In genomic region chr2:191666733-191667132, GRCh38 we compare ENCODE assay signal across 8 cellular contexts. TPM values are rescaled to one million over a fixed set of nuclear protein-coding genes. Genes with fewer than 3 reads are reported as not detected.
DNase-seq lines count a peak whose midpoint lies in the region; ATAC-seq and TF ChIP-seq lines count a peak whose summit lies in the region.

No MANE protein-coding gene starts in this region.

- H3K9me3 ChIP-seq in Loucy (ENCODE audit: insufficient read depth, low read depth, low read length): no peaks in the 10 kb centered on the region; the same call in 1 of the 2 replicates

- H3K27ac Mint-ChIP-seq in GM23338: no peak overlapping the region

- H3K4me1 Mint-ChIP-seq in GM23338: no peaks in the 10 kb centered on the region; the same call in 2 of the 3 replicates

- no peaks in the 10 kb centered on the region for H3K27me3 ChIP-seq in GM23338 (ENCODE audit: insufficient read depth)
- H3K27me3 ChIP-seq in Loucy (ENCODE audit: insufficient read depth, low read length, poor library complexity, severe bottlenecking): no peaks in the 10 kb centered on the region

- H3F3A ChIP-seq in GM23338 (replicated peaks; ENCODE audit: low read depth): no peaks in the 10 kb centered on the region
- no peaks in the 10 kb centered on the region for H3F3A ChIP-seq in Loucy (ENCODE audit: low read depth)

- H3K27ac ChIP-seq in GM23338 (ENCODE audit: low read depth): no peak overlapping the region

- peak; percentile 74 for ATAC-seq in GM18502 (IDR thresholded peaks at IDR 0.05; ENCODE audit: poor library complexity, unreplicated experiment)
- ATAC-seq in GM23338: no peak; the same call in 2 of the 3 replicates

- no peaks in the 10 kb centered on the region for H3K79me2 ChIP-seq in GM23338 (replicated peaks; ENCODE audit: insufficient read depth)
- H3K79me2 ChIP-seq in Loucy (ENCODE audit: insufficient read depth, low read length): no peaks in the 10 kb centered on the region

- H3K9me3 Mint-ChIP-seq in GM23338: no peaks in the 10 kb centered on the region

- H3K36me3 ChIP-seq in GM23338 (ENCODE audit: insufficient read depth) (no peaks in the 10 kb centered on the region), Loucy (ENCODE audit: insufficient read depth, low read length) (no peaks in the 10 kb centered on the region)

- H3K4me2 ChIP-seq in GM23338: no peak overlapping the region
- H3K4me2 ChIP-seq in Loucy (ENCODE audit: low read depth, low read length, poor library complexity, severe bottlenecking): peak overlapping the region; percentile 47

- H3K4me3 Mint-ChIP-seq in GM23338: no peak overlapping the region

- H3K4me3 ChIP-seq in GM23338 (no peak overlapping the region), Loucy (ENCODE audit: low read length, poor library complexity, severe bottlenecking) (peak overlapping the region; percentile 19)

- peaks cover 4% of the 10 kb centered on the region for H3K9me2 ChIP-seq in GM23338 (ENCODE audit: insufficient read depth)
- H3K9me2 ChIP-seq in Loucy (replicated peaks; ENCODE audit: low read depth, low read length): no peaks in the 10 kb centered on the region

- H3K36me3 Mint-ChIP-seq in GM23338 (ENCODE audit: low read depth): no peaks in the 10 kb centered on the region

- TF ChIP-seq CTCF in GM23338 (conservative IDR thresholded peaks at IDR 0.05; ENCODE audit: low read depth in 2 of 2) (no peak), Loucy (conservative IDR thresholded peaks at IDR 0.05; ENCODE audit: low read length) (no peak)

- H4K20me1 ChIP-seq in GM23338 (replicated peaks; ENCODE audit: insufficient read depth) (no peaks in the 10 kb centered on the region), Loucy (ENCODE audit: insufficient read depth, low read length, poor library complexity, severe bottlenecking) (no peaks in the 10 kb centered on the region)

- H3K4me1 ChIP-seq in GM23338 (ENCODE audit: insufficient read depth) (no peaks in the 10 kb centered on the region), Loucy (ENCODE audit: insufficient read depth, low read length, poor library complexity, severe bottlenecking) (peaks cover 41% of the 10 kb centered on the region)

- H2AFZ ChIP-seq in GM23338 (no peak overlapping the region), Loucy (ENCODE audit: low read length) (peak overlapping the region; percentile 35)

- DNase-seq in GM23338 (ENCODE audit: low spot score): peak; percentile 3
- peak; percentile 80 for DNase-seq in islet precursor cell
- no peak for DNase-seq in D341Med (ENCODE audit: low spot score)
- no peak for DNase-seq in DMS153 (lab: John Stamatoyannopoulos, UW)
- DNase-seq in inferior parietal cortex (ENCODE audit: extremely low spot score): no peak
- no peak for DNase-seq in NCI-H2171 (lab: John Stamatoyannopoulos, UW)

- H3K9ac ChIP-seq in Loucy (ENCODE audit: low read depth, low read length, poor library complexity, severe bottlenecking): peak overlapping the region; percentile 23

- no peaks in the 10 kb centered on the region for H3K27me3 Mint-ChIP-seq in GM23338 (ENCODE audit: insufficient read depth, low read depth, poor library complexity)

TF ChIP-seq in GM23338, 12 proteins besides CTCF, POLR2A, EP300 and RAD21 (continues in another document):
- no peak for TF ChIP-seq ZNF114 (CRISPR knock-in tag; IDR thresholded peaks at IDR 0.05)
- TF ChIP-seq REST (IDR thresholded peaks at IDR 0.05; ENCODE audit: unreplicated experiment): no peak
- TF ChIP-seq EZH2phosphoT487 (IDR thresholded peaks at IDR 0.05; ENCODE audit: unreplicated experiment): no peak
- TF ChIP-seq ZNF331 (CRISPR knock-in tag; IDR thresholded peaks at IDR 0.05; ENCODE audit: low read depth): no peak
- TF ChIP-seq POLR2AphosphoS5 (IDR thresholded peaks at IDR 0.05; ENCODE audit: low read depth): no peak
- TF ChIP-seq ETS1 (IDR thresholded peaks at IDR 0.05): no peak
- no peak for TF ChIP-seq JUNB (IDR thresholded peaks at IDR 0.05; ENCODE audit: unreplicated experiment)

RNA-seq across cellular contexts. Expression of gene NABP1, which starts 11.2 kb away (rescaled TPM):
- total RNA-seq in GM23338 (2014; rRNA removed; shearing (Covaris generic)): 4.9 and 5.2 TPM in 2 replicates
- polyA plus RNA-seq in GM23338 (2016; fragmentation: Nextera tagmentation; extraction: Ambion mirVana): 5.3 and 5.6 TPM in 2 replicates

Comparison
In these comparisons a context has a peak if more than half of its experiments do, and no peak if none do; other contexts are left out.
1. DNase-seq: peak in GM23338 (single experiment) and islet precursor cell (single experiment); none in D341Med (single experiment), DMS153 (single experiment), inferior parietal cortex (single experiment) and NCI-H2171 (single experiment).